ENCODE assay signal across 10 cellular contexts in the genomic region with DNA sequence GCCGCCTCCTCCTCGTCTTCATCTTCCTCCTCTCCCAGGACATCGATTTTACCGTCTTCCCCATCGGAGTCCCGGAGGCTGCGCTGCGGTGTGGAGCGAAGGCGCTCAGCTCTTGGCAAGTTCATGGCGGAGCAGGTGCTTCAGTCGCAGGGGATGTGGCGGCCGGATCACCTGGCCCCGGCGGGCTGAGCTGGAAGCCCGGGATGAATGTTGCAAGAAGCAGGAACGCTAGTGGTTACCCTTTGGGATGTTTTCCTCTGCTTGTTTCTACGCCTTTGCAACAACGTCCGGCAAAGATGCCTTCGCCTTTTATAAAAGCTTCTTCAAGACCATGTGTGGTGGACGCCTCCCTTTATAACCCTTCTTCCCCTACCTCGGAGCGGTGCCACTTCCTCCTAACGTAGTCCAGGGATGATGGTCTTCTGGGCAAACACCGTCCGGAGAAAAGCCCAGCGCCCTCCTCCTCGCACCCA. TPM values are rescaled to one million over a fixed set of nuclear protein-coding genes. Genes with fewer than 3 reads are reported as not detected.
DNase-seq lines count a peak whose midpoint lies in the region; ATAC-seq and TF ChIP-seq lines count a peak whose summit lies in the region.
"Not testable (repeated sequence)": the region's sequence is repeated elsewhere in the genome, so short reads cannot be mapped to it uniquely, and the experiment has no call there.
"Had no signal": no experiment of that assay in that cellular context is flagged by ENCODE, and none has a peak within 500 bp of the region (broad histone marks: within the 10 kb centered on the region; RNA-seq: fewer than 3 reads in every experiment).

A gene (minus strand): TSS at position 423 of the 473 bp plus-strand sequence. CDS start 298 bp downstream, at position 125.

- CTCF ChIA-PET in WTC11 (lab: Charles Lee): not testable (repeated sequence)

- peak within 1 kb of the TSS; percentile 76 for H3K4me2 ChIP-seq in GM23338

- H3F3A ChIP-seq in GM23338 (replicated peaks; ENCODE audit: low read depth): not testable (repeated sequence)

- H3K27ac ChIP-seq in GM23338 (ENCODE audit: low read depth); psoas muscle: not testable (repeated sequence)

- not testable (repeated sequence) for ATAC-seq in GM23338, WTC11, natural killer cell, psoas muscle

- H3K36me3 Mint-ChIP-seq in GM23338 (ENCODE audit: low read depth); WTC11; activated T-helper 1 cell treated with anti-CD3 and anti-CD28 coated beads, Interleukin-12 subunit alpha, Interleukin-12 subunit beta, Interleukin-2, Interleukin-4 antibody, amounts not matched to agents 30 ng/mL and 10 ng/mL and 1 ng/mL, durations not matched to agents 14 hours and 24 hours and 36 hours (ENCODE audit: low read depth); natural killer cell: not testable (repeated sequence)
- peaks cover 10% of the 10 kb centered on the region for H3K36me3 Mint-ChIP-seq in chondrocyte (ENCODE audit: low read depth)

- H3K4me1 ChIP-seq in GM23338 (ENCODE audit: insufficient read depth); iPS-15b (ENCODE audit: control insufficient read depth, insufficient read depth, low read length); psoas muscle: not testable (repeated sequence)

- not testable (repeated sequence) for TF ChIP-seq CTCF in GM23338 (conservative IDR thresholded peaks at IDR 0.05; ENCODE audit: low read depth in 2 of 2); WTC11 (IDR thresholded peaks at IDR 0.05); chondrocyte (IDR thresholded peaks at IDR 0.05); natural killer cell (IDR thresholded peaks at IDR 0.05); psoas muscle (IDR thresholded peaks at IDR 0.05)

- H3K79me2 ChIP-seq in GM23338 (replicated peaks; ENCODE audit: insufficient read depth): not testable (repeated sequence)

- not testable (repeated sequence) for H3K9me2 ChIP-seq in GM23338 (ENCODE audit: insufficient read depth)

- intact Hi-C loops in activated T-helper 1 cell treated with anti-CD3 and anti-CD28 coated beads, Interleukin-12 subunit alpha, Interleukin-12 subunit beta, Interleukin-2, Interleukin-4 antibody, amounts not matched to agents 30 ng/mL and 10 ng/mL and 1 ng/mL, durations not matched to agents 14 hours and 24 hours and 36 hours (cut with micrococcal nuclease); natural killer cell (cut with micrococcal nuclease); psoas muscle (cut with DNase I): not testable (repeated sequence)

- H4K20me1 ChIP-seq in GM23338 (replicated peaks; ENCODE audit: insufficient read depth): not testable (repeated sequence)

- 19 to 47% (median 46%) methylated on average over 24 to 30 of the region's 30 CpGs for WGBS in psoas muscle, 3 donors

- H3K27me3 Mint-ChIP-seq in GM23338 (ENCODE audit: insufficient read depth, low read depth, poor library complexity): peaks cover 62% of the 10 kb centered on the region
- H3K27me3 Mint-ChIP-seq in WTC11 (ENCODE audit: low read depth): peaks cover 70% of the 10 kb centered on the region
- H3K27me3 Mint-ChIP-seq in activated T-helper 1 cell treated with anti-CD3 and anti-CD28 coated beads, Interleukin-12 subunit alpha, Interleukin-12 subunit beta, Interleukin-2, Interleukin-4 antibody, amounts not matched to agents 30 ng/mL and 10 ng/mL and 1 ng/mL, durations not matched to agents 14 hours and 24 hours and 36 hours (ENCODE audit: insufficient read depth): peaks cover 34% of the 10 kb centered on the region
- H3K27me3 Mint-ChIP-seq in chondrocyte (ENCODE audit: low read depth): peaks cover 31% of the 10 kb centered on the region
- H3K27me3 Mint-ChIP-seq in natural killer cell (ENCODE audit: low read depth in 2 of 2): peaks cover 15 to 24% of the 10 kb centered on the region in 2 donors

- H3K9ac ChIP-seq in iPS-15b (ENCODE audit: low read depth, low read length): not testable (repeated sequence)

- H3K27ac Mint-ChIP-seq in GM23338; WTC11; chondrocyte (ENCODE audit: unreplicated experiment); natural killer cell: not testable (repeated sequence)
- peak within 1 kb of the TSS; percentile 23 for H3K27ac Mint-ChIP-seq in activated T-helper 1 cell treated with anti-CD3 and anti-CD28 coated beads, Interleukin-12 subunit alpha, Interleukin-12 subunit beta, Interleukin-2, Interleukin-4 antibody, amounts not matched to agents 30 ng/mL and 10 ng/mL and 1 ng/mL, durations not matched to agents 14 hours and 24 hours and 36 hours

- H3K4me3 Mint-ChIP-seq in GM23338 (peak within 1 kb of the TSS; percentile 81), WTC11 (peak within 1 kb of the TSS; percentile 78), chondrocyte (ENCODE audit: unreplicated experiment) (peak within 1 kb of the TSS; percentile 42), natural killer cell (peak within 1 kb of the TSS; percentile 73)
- H3K4me3 Mint-ChIP-seq in activated T-helper 1 cell treated with anti-CD3 and anti-CD28 coated beads, Interleukin-12 subunit alpha, Interleukin-12 subunit beta, Interleukin-2, Interleukin-4 antibody, amounts not matched to agents 30 ng/mL and 10 ng/mL and 1 ng/mL, durations not matched to agents 14 hours and 24 hours and 36 hours: peak within 1 kb of the TSS; percentile 60

- H3K4me3 ChIP-seq in GM23338: peak within 1 kb of the TSS; percentile 51
- H3K4me3 ChIP-seq in iPS-15b (ENCODE audit: low read depth, low read length): peak within 1 kb of the TSS; percentile 30
- peak within 1 kb of the TSS; percentile 11 for H3K4me3 ChIP-seq in psoas muscle

- H3K27me3 ChIP-seq in GM23338 (ENCODE audit: insufficient read depth) (peaks cover 66% of the 10 kb centered on the region), iPS-15b (ENCODE audit: control insufficient read depth, insufficient read depth, low read length) (peaks cover 41% of the 10 kb centered on the region), psoas muscle (ENCODE audit: insufficient read depth in 3 of 3, low read length in 2 of 3) (peaks cover 3 to 35% (median 13%) of the 10 kb centered on the region in 3 donors)

- not testable (repeated sequence) for H3K9me3 ChIP-seq in iPS-15b (ENCODE audit: control insufficient read depth, insufficient read depth, low read length); psoas muscle

- not testable (repeated sequence) for H3K9me3 Mint-ChIP-seq in GM23338; WTC11; activated T-helper 1 cell treated with anti-CD3 and anti-CD28 coated beads, Interleukin-12 subunit alpha, Interleukin-12 subunit beta, Interleukin-2, Interleukin-4 antibody, amounts not matched to agents 30 ng/mL and 10 ng/mL and 1 ng/mL, durations not matched to agents 14 hours and 24 hours and 36 hours; chondrocyte (ENCODE audit: low read depth); natural killer cell

- POLR2A ChIA-PET in WTC11 (lab: Charles Lee): not testable (repeated sequence)

- peak; percentile 20 for DNase-seq in GM23338 (ENCODE audit: low spot score)
- DNase-seq in WTC11 (ENCODE audit: low spot score): peak; percentile 16
- not testable (repeated sequence) for DNase-seq in activated T-helper 1 cell treated with anti-CD3 and anti-CD28 coated beads, Interleukin-12 subunit alpha, Interleukin-12 subunit beta, Interleukin-2, Interleukin-4 antibody, amounts not matched to agents 30 ng/mL and 10 ng/mL and 1 ng/mL, durations not matched to agents 14 hours and 24 hours and 36 hours (ENCODE audit: low spot score); chondrocyte (ENCODE audit: low spot score); natural killer cell; psoas muscle

- H2AFZ ChIP-seq in GM23338: not testable (repeated sequence)

- peaks cover 18% of the 10 kb centered on the region for H3K4me1 Mint-ChIP-seq in GM23338
- peaks cover 17% of the 10 kb centered on the region for H3K4me1 Mint-ChIP-seq in WTC11
- H3K4me1 Mint-ChIP-seq in activated T-helper 1 cell treated with anti-CD3 and anti-CD28 coated beads, Interleukin-12 subunit alpha, Interleukin-12 subunit beta, Interleukin-2, Interleukin-4 antibody, amounts not matched to agents 30 ng/mL and 10 ng/mL and 1 ng/mL, durations not matched to agents 14 hours and 24 hours and 36 hours (ENCODE audit: low read depth): peaks cover 13% of the 10 kb centered on the region
- peaks cover 18% of the 10 kb centered on the region for H3K4me1 Mint-ChIP-seq in chondrocyte (ENCODE audit: low read depth)
- H3K4me1 Mint-ChIP-seq in natural killer cell: peaks cover 12 to 15% of the 10 kb centered on the region in 2 donors

- not testable (repeated sequence) for H3K36me3 ChIP-seq in GM23338 (ENCODE audit: insufficient read depth); iPS-15b (ENCODE audit: control insufficient read depth, insufficient read depth, low read length); psoas muscle (ENCODE audit: insufficient read depth in 1 of 2, low read depth in 1 of 2)

TF ChIP-seq in GM23338, 12 proteins besides CTCF, POLR2A, EP300 and RAD21:
- TF ChIP-seq EZH2 (IDR thresholded peaks at IDR 0.05; ENCODE audit: low read depth, unreplicated experiment): peak; percentile 30

RNA-seq across cellular contexts. Expression of the gene that starts here (rescaled TPM):
- total RNA-seq in GM23338 (2014; rRNA removed; shearing (Covaris generic)): 0.31 TPM in 1 of 2 replicates, not detected in the other
- not detected in 2 replicates for polyA plus RNA-seq in GM23338 (2016; fragmentation: Nextera tagmentation; extraction: Ambion mirVana)
- 0.13 to 0.25 TPM (median 0.21 TPM) in 3 replicates for total RNA-seq in WTC11 (2021)
- 0.13 and 0.22 TPM in 2 replicates for total RNA-seq in activated T-helper 1 cell treated with anti-CD3 and anti-CD28 coated beads, Interleukin-12 subunit alpha, Interleukin-12 subunit beta, Interleukin-2, Interleukin-4 antibody, amounts not matched to agents 30 ng/mL and 10 ng/mL and 1 ng/mL, durations not matched to agents 14 hours and 24 hours and 36 hours
- 0.17 to 0.44 TPM (median 0.26 TPM) in 3 replicates for total RNA-seq in chondrocyte
- not detected for total RNA-seq in natural killer cell
- total RNA-seq in psoas muscle: under 1 TPM; 0.13 to 0.27 (median 0.17) TPM
- under 1 TPM; 0.15 to 0.66 (median 0.25) TPM for polyA plus RNA-seq in psoas muscle
- total RNA-seq: G401, right lobe of liver, Right ventricle myocardium superior had no signal

Comparison
In these comparisons a context has a peak if more than half of its experiments do, and no peak if none do; other contexts are left out.
1. Peak in DNase-seq, H3K4me3 ChIP-seq and H3K4me2 ChIP-seq in GM23338; RNA of the gene not detected or under 1 TPM.
2. Peak in DNase-seq in WTC11; RNA of the gene not detected or under 1 TPM.